In the genomic region with DNA sequence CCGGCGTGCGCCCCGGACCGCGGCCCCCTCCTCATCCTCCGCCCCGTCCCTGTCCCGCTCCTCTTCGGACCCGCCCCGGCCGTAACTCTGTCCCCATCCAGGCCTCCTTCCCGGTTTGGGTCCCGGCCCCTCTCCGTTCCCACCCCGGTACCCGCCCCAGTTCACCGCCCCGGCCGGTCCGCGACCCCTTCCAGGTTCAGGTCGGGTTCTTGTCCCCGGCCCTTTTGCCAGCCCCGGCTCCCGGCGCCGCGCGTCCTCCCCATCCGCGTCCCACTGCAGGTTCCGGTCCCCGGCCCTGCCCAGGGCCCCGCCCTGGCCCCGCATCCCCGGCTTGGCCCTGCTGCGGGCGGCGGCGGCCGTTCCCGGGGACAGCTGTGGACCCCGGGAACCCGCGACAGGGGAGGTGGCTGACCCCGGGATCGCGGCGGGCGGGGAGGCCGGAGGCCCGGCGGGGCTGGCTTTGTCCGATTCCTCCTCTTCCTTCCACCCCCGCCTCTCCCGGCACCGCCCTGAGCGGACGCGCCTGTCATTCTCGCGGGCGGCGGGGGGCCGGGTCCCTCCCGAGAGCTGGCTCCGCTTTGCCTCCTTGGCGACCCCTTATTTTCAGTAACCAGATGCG, we compare ENCODE assay signal across 8 cellular contexts. TPM values are rescaled to one million over a fixed set of nuclear protein-coding genes. Genes with fewer than 3 reads are reported as not detected.
DNase-seq lines count a peak whose midpoint lies in the region; ATAC-seq and TF ChIP-seq lines count a peak whose summit lies in the region.

No MANE protein-coding gene starts in this region.

- peak; percentile 47 for DNase-seq in EH (ENCODE audit: low read depth)
- DNase-seq in MM.1S, result peak; percentile 6
- peak; percentile 64 to 74 for DNase-seq in activated T-cell treated with anti-CD3 and anti-CD28 coated beads, Interleukin-2, amount 50 U/mL, for 72 hours
- no peak for DNase-seq in fibroblast of the aortic adventitia (ENCODE audit: low read depth)
- DNase-seq in upper lobe of left lung, result peak; percentile 51 to 93

- H3K27me3 ChIP-seq in MM.1S (replicated peaks; ENCODE audit: insufficient read depth, low read length), result no peaks in the 10 kb centered on the region
- no peaks in the 10 kb centered on the region for H3K27me3 ChIP-seq in upper lobe of left lung

- H3K4me3 ChIP-seq in MM.1S (ENCODE audit: low read length), result peak overlapping the region; percentile 68
- H3K4me3 ChIP-seq in fibroblast of the aortic adventitia (ENCODE audit: low read depth, low read length), result peak overlapping the region; percentile 67
- H3K4me3 ChIP-seq in upper lobe of left lung, result peak overlapping the region; percentile 87 to 99 (median 93)

- TF ChIP-seq EP300 in upper lobe of left lung (IDR thresholded peaks at IDR 0.05), result no peak

- peaks cover 0 to 3% of the 10 kb centered on the region in 2 donors for H3K36me3 Mint-ChIP-seq in activated T-cell treated with anti-CD3 and anti-CD28 coated beads, Interleukin-2, amount 50 U/mL, for 72 hours (ENCODE audit: insufficient read depth in 2 of 2)
- H3K36me3 Mint-ChIP-seq in nephron (ENCODE audit: low read depth), result peaks cover 9% of the 10 kb centered on the region

- peak overlapping the region; percentile 80 for H3K27ac Mint-ChIP-seq in activated T-cell treated with anti-CD3 and anti-CD28 coated beads, Interleukin-2, amount 50 U/mL, for 72 hours
- peak overlapping the region; percentile 76 to 96 (median 87) for H3K27ac Mint-ChIP-seq in nephron

- H3K9me2 ChIP-seq in MM.1S (replicated peaks; ENCODE audit: insufficient read depth, low read length), result no peaks in the 10 kb centered on the region

- no peaks in the 10 kb centered on the region for H3K9me3 Mint-ChIP-seq in activated T-cell treated with anti-CD3 and anti-CD28 coated beads, Interleukin-2, amount 50 U/mL, for 72 hours
- no peaks in the 10 kb centered on the region for H3K9me3 Mint-ChIP-seq in nephron

- no peaks in the 10 kb centered on the region for H3K27me3 Mint-ChIP-seq in activated T-cell treated with anti-CD3 and anti-CD28 coated beads, Interleukin-2, amount 50 U/mL, for 72 hours (ENCODE audit: low read depth)
- H3K27me3 Mint-ChIP-seq in nephron (ENCODE audit: low read depth), result no peaks in the 10 kb centered on the region

- H3K9ac ChIP-seq in MM.1S (ENCODE audit: low read length), result peak overlapping the region; percentile 83

- peaks cover 55% of the 10 kb centered on the region for H3K79me2 ChIP-seq in MM.1S (ENCODE audit: low read length)

- H3K9me3 ChIP-seq in MM.1S (replicated peaks; ENCODE audit: insufficient read depth, low read length) (no peaks in the 10 kb centered on the region), upper lobe of left lung (no peaks in the 10 kb centered on the region)

- H3K4me1 ChIP-seq in MM.1S (ENCODE audit: low read length), result peaks cover 20% of the 10 kb centered on the region
- peaks cover 56 to 78% (median 65%) of the 10 kb centered on the region in 4 donors for H3K4me1 ChIP-seq in upper lobe of left lung

- no peaks in the 10 kb centered on the region for H4K20me1 ChIP-seq in MM.1S (ENCODE audit: insufficient read depth, low read length)

- H3F3A ChIP-seq in MM.1S (ENCODE audit: insufficient read depth, low read length), result peaks cover 6% of the 10 kb centered on the region; the same call in 1 of the 2 replicates

- peak overlapping the region; percentile 85 to 90 for H3K4me3 Mint-ChIP-seq in activated T-cell treated with anti-CD3 and anti-CD28 coated beads, Interleukin-2, amount 50 U/mL, for 72 hours
- peak overlapping the region; percentile 93 to 97 (median 97) for H3K4me3 Mint-ChIP-seq in nephron

- H3K27ac ChIP-seq in MM.1S (ENCODE audit: low read length) (peak overlapping the region; percentile 77; the same call in 1 of the 2 replicates), upper lobe of left lung (peak overlapping the region; percentile 98 to 100 (median 99))

- TF ChIP-seq CTCF in MM.1S (IDR thresholded peaks at IDR 0.05; ENCODE audit: low read length) (no peak), fibroblast of the aortic adventitia (IDR thresholded peaks at IDR 0.05; ENCODE audit: insufficient read depth, low read length) (no peak), nephron (IDR thresholded peaks at IDR 0.05; ENCODE audit: unreplicated experiment in 3 of 3) (no peak), upper lobe of left lung (IDR thresholded peaks at IDR 0.05) (no peak)

- H3K36me3 ChIP-seq in MM.1S (replicated peaks; ENCODE audit: insufficient read depth, low read length), result no peaks in the 10 kb centered on the region
- peaks cover 0 to 10% (median 0%) of the 10 kb centered on the region in 4 donors for H3K36me3 ChIP-seq in upper lobe of left lung

- ATAC-seq in GM21529 (IDR thresholded peaks at IDR 0.05; ENCODE audit: unreplicated experiment) (peak; percentile 34), upper lobe of left lung (ENCODE audit: low FRiP score in 2 of 2) (peak; percentile 41 to 44), GM18870 (IDR thresholded peaks at IDR 0.05; ENCODE audit: unreplicated experiment) (no peak)
- peak; percentile 64 to 68 for ATAC-seq in activated T-cell treated with anti-CD3 and anti-CD28 coated beads, Interleukin-2, amount 50 U/mL, for 72 hours (replicated peaks in 1 of 2)

- no peak for TF ChIP-seq POLR2A in upper lobe of left lung (IDR thresholded peaks at IDR 0.05)

- WGBS in upper lobe of left lung, 2 donors, result 0 to 2% methylated on average over 14 to 61 of the region's 71 CpGs

- H3K4me2 ChIP-seq in MM.1S (ENCODE audit: low read depth, low read length), result peak overlapping the region; percentile 83

- H2AFZ ChIP-seq in MM.1S (ENCODE audit: low read length), result 0 out of 2 replicates have a peak overlapping the region, but pooled peaks have one; percentile 61

- H3K4me1 Mint-ChIP-seq in activated T-cell treated with anti-CD3 and anti-CD28 coated beads, Interleukin-2, amount 50 U/mL, for 72 hours (ENCODE audit: low read depth), result peaks cover 48% of the 10 kb centered on the region
- peaks cover 35% of the 10 kb centered on the region for H3K4me1 Mint-ChIP-seq in nephron

RNA-seq across cellular contexts. Expression of a gene that starts 0.6 kb away (rescaled TPM):
- 100 to 1,000 TPM; 165 to 177 TPM for total RNA-seq in activated T-cell treated with anti-CD3 and anti-CD28 coated beads, Interleukin-2, amount 50 U/mL, for 72 hours
- 212 and 1,079 TPM in 2 replicates for total RNA-seq in fibroblast of the aortic adventitia (ENCODE audit: low replicate concordance)
- total RNA-seq in upper lobe of left lung, result 100 to 1,000 TPM; 175 to 614 (median 267) TPM
